Comparison of ENCODE assay signal across 9 cellular contexts in the genomic region with DNA sequence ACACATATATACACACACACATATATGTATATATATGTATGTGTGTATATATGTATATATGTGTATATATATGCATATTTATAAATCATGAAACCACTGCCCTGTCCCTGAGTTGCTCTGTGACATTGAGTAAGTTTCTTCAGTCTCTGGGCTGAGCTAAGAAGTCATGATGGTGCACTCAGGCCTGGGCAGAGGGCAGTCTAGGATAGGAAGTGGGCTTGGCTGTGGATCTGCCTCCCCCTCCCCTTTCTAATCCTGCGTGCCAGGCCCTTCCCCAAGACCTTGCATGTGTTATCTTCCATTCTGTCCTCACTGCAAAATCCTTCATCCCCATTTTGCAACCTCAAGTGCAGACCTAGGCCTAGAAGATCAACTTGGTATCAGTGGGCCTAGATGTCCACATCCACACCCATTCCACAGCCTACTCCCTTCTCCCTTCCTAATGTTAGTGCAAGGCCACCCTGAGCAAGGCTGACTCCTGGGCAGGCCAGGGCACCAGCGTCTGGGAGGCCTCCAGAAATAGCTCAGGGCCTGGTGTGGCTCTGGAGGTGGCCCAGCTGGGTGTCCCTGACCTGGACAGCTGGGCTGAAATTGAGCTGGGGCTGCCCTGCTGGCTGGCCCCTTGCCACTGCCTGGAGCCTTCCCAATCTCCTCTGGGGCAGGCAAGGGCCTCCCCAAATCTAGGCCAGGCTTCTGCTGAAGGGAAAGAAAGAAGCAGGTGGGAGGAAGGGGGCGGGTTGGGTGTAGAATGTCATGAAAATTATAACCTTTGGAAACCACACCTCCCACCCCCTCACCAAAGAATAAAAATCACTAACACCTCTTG. TPM values are rescaled to one million over a fixed set of nuclear protein-coding genes. Genes with fewer than 3 reads are reported as not detected.
DNase-seq lines count a peak whose midpoint lies in the region; ATAC-seq and TF ChIP-seq lines count a peak whose summit lies in the region.
"Had no signal": no experiment of that assay in that cellular context is flagged by ENCODE, and none has a peak within 500 bp of the region (broad histone marks: within the 10 kb centered on the region; RNA-seq: fewer than 3 reads in every experiment).

No MANE protein-coding gene starts in this region.

- TF ChIP-seq POLR2A in gastroesophageal sphincter (IDR thresholded peaks at IDR 0.05), result no peak

- no peak for TF ChIP-seq EP300 in gastroesophageal sphincter (IDR thresholded peaks at IDR 0.05)

- TF ChIP-seq CTCF in PC-9 (conservative IDR thresholded peaks at IDR 0.05) (no peak), osteoblast (IDR thresholded peaks at IDR 0.05; ENCODE audit: extremely low read depth, low read depth, low read length) (no peak), gastroesophageal sphincter (IDR thresholded peaks at IDR 0.05) (no peak)

- H3K4me1 Mint-ChIP-seq in central memory CD8-positive, alpha-beta T cell, result peaks cover 55% of the 10 kb centered on the region

- H3K4me3 ChIP-seq in PC-9 (no peak overlapping the region), osteoblast (ENCODE audit: insufficient read depth, low read length) (peak overlapping the region; percentile 17), gastroesophageal sphincter (no peak overlapping the region)

- no peak for ATAC-seq in central memory CD8-positive, alpha-beta T cell (replicated peaks; ENCODE audit: extremely low read depth, poor library complexity, severe bottlenecking)
- ATAC-seq in gastroesophageal sphincter (no peak), GM21786 (IDR thresholded peaks at IDR 0.05; ENCODE audit: unreplicated experiment) (no peak), left colon (no peak)

- H3K27me3 Mint-ChIP-seq in central memory CD8-positive, alpha-beta T cell, result no peaks in the 10 kb centered on the region

- no TSS peak for BruUV-seq in PC-9 (replicated peaks; lab: Mats Ljungman, UMichigan)

- H3K79me2 ChIP-seq in PC-9 (ENCODE audit: low read depth) (peaks cover 46% of the 10 kb centered on the region), osteoblast (ENCODE audit: insufficient read depth, low read length) (peaks cover 59% of the 10 kb centered on the region)

- no peak overlapping the region for H2AFZ ChIP-seq in PC-9
- H2AFZ ChIP-seq in osteoblast (ENCODE audit: low read length), result peak overlapping the region; percentile 20

- H3K4me1 ChIP-seq in PC-9 (replicated peaks; ENCODE audit: insufficient read depth) (peaks cover 49% of the 10 kb centered on the region), osteoblast (ENCODE audit: insufficient read depth, low read length) (peaks cover 21% of the 10 kb centered on the region), gastroesophageal sphincter (peaks cover 0 to 29% (median 0%) of the 10 kb centered on the region in 3 donors)

- H3K9me2 ChIP-seq in PC-9 (ENCODE audit: insufficient read depth), result no peaks in the 10 kb centered on the region

- POLR2A ChIA-PET in PC-9 (lab: Charles Lee; ENCODE audit: unreplicated experiment), result interaction anchor here (0.6 kb wide), 1 partner anchor 1054 kb away, joined by 3 read pairs; no protein-coding TSS in a partner anchor

- H3K27ac Mint-ChIP-seq in central memory CD8-positive, alpha-beta T cell (ENCODE audit: low read depth), result peak overlapping the region; percentile 91

- no peaks in the 10 kb centered on the region for H4K20me1 ChIP-seq in PC-9 (ENCODE audit: insufficient read depth)
- H4K20me1 ChIP-seq in osteoblast (ENCODE audit: insufficient read depth, low read length), result peaks cover 2% of the 10 kb centered on the region

- H3K27me3 ChIP-seq in PC-9 (ENCODE audit: insufficient read depth, low read depth), result no peaks in the 10 kb centered on the region
- H3K27me3 ChIP-seq in osteoblast (ENCODE audit: insufficient read depth, low read length), result no peaks in the 10 kb centered on the region
- peaks cover 17% of the 10 kb centered on the region for H3K27me3 ChIP-seq in gastroesophageal sphincter

- DNase-seq in DMS 273 (lab: John Stamatoyannopoulos, UW; ENCODE audit: unreplicated experiment), result peak; percentile 74
- DNase-seq in PC-9, result no peak
- DNase-seq in central memory CD8-positive, alpha-beta T cell (ENCODE audit: low spot score in 2 of 2), result no peak
- no peak for DNase-seq in osteoblast (ENCODE audit: insufficient read length, low spot score, missing footprints)
- no peak for DNase-seq in dedifferentiated amniotic fluid mesenchymal stem cell (ENCODE audit: extremely low spot score)
- DNase-seq in left colon, result no peak
- DNase-seq: NCI-H1694 treated with DMSO at 0.1 percent for 48 hours had no signal

- 81 to 100% methylated on average over 2 of the region's 3 CpGs for WGBS in gastroesophageal sphincter (ENCODE audit: low coverage in 1 of 2), 2 donors

- CTCF ChIA-PET in PC-9 (lab: Charles Lee), result no interaction called here

- H3K27ac ChIP-seq in PC-9, result no peak overlapping the region
- no peak overlapping the region for H3K27ac ChIP-seq in osteoblast (ENCODE audit: low read depth, low read length)
- no peak overlapping the region for H3K27ac ChIP-seq in gastroesophageal sphincter

- peaks cover 14% of the 10 kb centered on the region for H3K36me3 Mint-ChIP-seq in central memory CD8-positive, alpha-beta T cell (ENCODE audit: insufficient read depth)

- no peaks in the 10 kb centered on the region for H3K9me3 Mint-ChIP-seq in central memory CD8-positive, alpha-beta T cell

- H3K9me3 ChIP-seq in PC-9 (ENCODE audit: insufficient read depth, low read depth), result no peaks in the 10 kb centered on the region
- H3K9me3 ChIP-seq in osteoblast (ENCODE audit: low read depth, low read length), result no peaks in the 10 kb centered on the region
- H3K9me3 ChIP-seq in gastroesophageal sphincter, result peaks cover 0 to 9% (median 0%) of the 10 kb centered on the region in 3 donors

- H3K4me2 ChIP-seq in PC-9 (peak overlapping the region; percentile 99; the same call in 1 of the 2 replicates), osteoblast (ENCODE audit: insufficient read depth, low read length) (peak overlapping the region; percentile 99)

- intact Hi-C loops in PC-9 (cut with micrococcal nuclease; ENCODE audit: unreplicated experiment), result no loop called here
- intact Hi-C loops in left colon (cut with DNase I, micrococcal nuclease), result no loop called here

- peaks cover 20% of the 10 kb centered on the region; the same call in 1 of the 2 replicates for H3F3A ChIP-seq in PC-9 (ENCODE audit: insufficient read depth, low read depth)

- no peaks in the 10 kb centered on the region for H3K36me3 ChIP-seq in PC-9 (ENCODE audit: low read depth)
- H3K36me3 ChIP-seq in osteoblast (ENCODE audit: insufficient read depth, low read length), result no peaks in the 10 kb centered on the region
- no peaks in the 10 kb centered on the region for H3K36me3 ChIP-seq in gastroesophageal sphincter

- peak overlapping the region; percentile 90 for H3K4me3 Mint-ChIP-seq in central memory CD8-positive, alpha-beta T cell

RNA-seq across cellular contexts. Expression of gene FAM110A, which starts 1.9 kb away (rescaled TPM):
- total RNA-seq in PC-9 (2021) (30.8 and 36.6 TPM in 2 replicates), osteoblast (8.5 and 9.8 TPM in 2 replicates), gastroesophageal sphincter (1 to 10 TPM; 1.4 to 3.2 (median 2.0) TPM), left colon (10 to 100 TPM in 1 of 2 donors, 1 to 10 TPM in 1; 7.4 to 11.5 TPM)
